ENCODE assay signal across 8 cellular contexts in genomic region chr10:15209827-15210509, GRCh38. TPM values are rescaled to one million over a fixed set of nuclear protein-coding genes. Genes with fewer than 3 reads are reported as not detected.
DNase-seq lines count a peak whose midpoint lies in the region; ATAC-seq and TF ChIP-seq lines count a peak whose summit lies in the region.

No MANE protein-coding gene starts in this region.

- H3K36me3 ChIP-seq in RWPE2 (ENCODE audit: low read depth) = no peaks in the 10 kb centered on the region
- H3K36me3 ChIP-seq in gastroesophageal sphincter = peaks cover 0 to 25% of the 10 kb centered on the region in 2 donors
- no peaks in the 10 kb centered on the region for H3K36me3 ChIP-seq in ovary
- H3K36me3 ChIP-seq in tibial artery = peaks cover 0 to 12% (median 10%) of the 10 kb centered on the region in 3 donors

- H3K27ac ChIP-seq in RWPE2 (ENCODE audit: poor library complexity, severe bottlenecking) = no peak overlapping the region
- no peak overlapping the region for H3K27ac ChIP-seq in gastroesophageal sphincter
- no peak overlapping the region for H3K27ac ChIP-seq in ovary
- H3K27ac ChIP-seq in tibial artery = no peak overlapping the region

- intact Hi-C loops in ovary (cut with DNase I) (loop anchor here in 3 of 4 donors (5.0 kb wide), 1 partner anchor 162 kb away; the partner anchor contains the start of gene FAM171A1 (in 3 of the 3)), tibial artery (cut with DNase I; ENCODE audit: low total_unique reads) (loop anchor here (10.0 kb wide), 1 partner anchor 165 kb away; the partner anchor contains the start of gene FAM171A1)

- TF ChIP-seq CTCF in RWPE2 (IDR thresholded peaks at IDR 0.05; ENCODE audit: poor library complexity, severe bottlenecking) (peak; percentile 78), gastroesophageal sphincter (IDR thresholded peaks at IDR 0.05) (peak; percentile 67 to 85 (median 79)), ovary (IDR thresholded peaks at IDR 0.05) (peak; percentile 47 to 62 (median 56)), tibial artery (IDR thresholded peaks at IDR 0.05) (peak; percentile 74 to 82)

- H3K4me3 ChIP-seq in RWPE2 (ENCODE audit: severe bottlenecking) = no peak overlapping the region
- no peak overlapping the region for H3K4me3 ChIP-seq in gastroesophageal sphincter
- H3K4me3 ChIP-seq in ovary = no peak overlapping the region
- H3K4me3 ChIP-seq in tibial artery = no peak overlapping the region

- no peaks in the 10 kb centered on the region for H3K27me3 ChIP-seq in RWPE2 (ENCODE audit: insufficient read depth, poor library complexity, severe bottlenecking)
- H3K27me3 ChIP-seq in gastroesophageal sphincter = no peaks in the 10 kb centered on the region
- H3K27me3 ChIP-seq in ovary = no peaks in the 10 kb centered on the region
- no peaks in the 10 kb centered on the region for H3K27me3 ChIP-seq in tibial artery

- peak; percentile 76 for TF ChIP-seq RAD21 in Ishikawa (IDR thresholded peaks at IDR 0.05; ENCODE audit: low read depth)

- ATAC-seq in GM19351 (IDR thresholded peaks at IDR 0.05; ENCODE audit: unreplicated experiment) (peak; percentile 63), RWPE2 (ENCODE audit: low read depth) (peak; percentile 67; the same call in 2 of the 3 replicates), gastroesophageal sphincter (peak; percentile 72)

- H3K9me3 ChIP-seq in RWPE2 (ENCODE audit: severe bottlenecking) (no peaks in the 10 kb centered on the region), gastroesophageal sphincter (no peaks in the 10 kb centered on the region), ovary (no peaks in the 10 kb centered on the region), tibial artery (no peaks in the 10 kb centered on the region)

- TF ChIP-seq EP300 in Ishikawa (IDR thresholded peaks at IDR 0.05; ENCODE audit: borderline replicate concordance) (no peak), gastroesophageal sphincter (IDR thresholded peaks at IDR 0.05) (no peak), ovary (IDR thresholded peaks at IDR 0.05) (no peak)

- 2 to 54% methylated on average over 3 to 6 of the region's 14 CpGs for WGBS in gastroesophageal sphincter (ENCODE audit: low coverage in 1 of 2), 2 donors
- WGBS in ovary, 3 donors = 25 to 29% (median 29%) methylated on average over 14 of the region's 14 CpGs

- H3K4me1 ChIP-seq in RWPE2 (ENCODE audit: insufficient read depth, poor library complexity, severe bottlenecking) = no peaks in the 10 kb centered on the region
- peaks cover 0 to 11% (median 0%) of the 10 kb centered on the region in 3 donors for H3K4me1 ChIP-seq in gastroesophageal sphincter
- peaks cover 2% of the 10 kb centered on the region for H3K4me1 ChIP-seq in ovary (ENCODE audit: insufficient read depth)
- no peaks in the 10 kb centered on the region for H3K4me1 ChIP-seq in tibial artery

- DNase-seq in CD1c-positive myeloid dendritic cell (ENCODE audit: extremely low spot score) (peak; percentile 65), RWPE2 (ENCODE audit: low spot score) (no peak), ovary (peak; percentile 66 to 84 (median 75)), tibial artery (peak; percentile 79 to 82)
- peak; percentile 92 for DNase-seq in activated effector memory CD4-positive, alpha-beta T cell treated with anti-CD3 and anti-CD28 coated beads, Interleukin-2, amount 50 U/mL, for 16 hours

- TF ChIP-seq POLR2A in gastroesophageal sphincter (IDR thresholded peaks at IDR 0.05) = no peak
- no peak for TF ChIP-seq POLR2A in ovary (IDR thresholded peaks at IDR 0.05)

TF ChIP-seq in Ishikawa, 13 proteins besides CTCF, POLR2A, EP300 and RAD21:
- TF ChIP-seq ZBTB7A (IDR thresholded peaks at IDR 0.05; ENCODE audit: low read depth) (no peak), CREB1 (IDR thresholded peaks at IDR 0.05; ENCODE audit: low read depth) (no peak), TAF1 (IDR thresholded peaks at IDR 0.05; ENCODE audit: low read depth) (no peak), TEAD4 (IDR thresholded peaks at IDR 0.05) (no peak), MAX (IDR thresholded peaks at IDR 0.05) (no peak)
TF ChIP-seq in Ishikawa: peak in this region for 0.

RNA-seq across cellular contexts. Expression of gene NMT2, which starts 41.5 kb away (rescaled TPM):
- 10 to 100 TPM; 15.7 to 19.4 (median 18.4) TPM for total RNA-seq in gastroesophageal sphincter
- 10 to 100 TPM; 11.5 to 30.3 (median 26.3) TPM for total RNA-seq in ovary
- 10 to 100 TPM; 13.9 to 25.8 TPM for polyA plus RNA-seq in ovary
